ENCODE assay signal across 16 cellular contexts in genomic region chr11:64065141-64065465, GRCh38. TPM values are rescaled to one million over a fixed set of nuclear protein-coding genes. Genes with fewer than 3 reads are reported as not detected.
DNase-seq lines count a peak whose midpoint lies in the region; ATAC-seq and TF ChIP-seq lines count a peak whose summit lies in the region.
"Had no signal": no experiment of that assay in that cellular context is flagged by ENCODE, and none has a peak within 500 bp of the region (broad histone marks: within the 10 kb centered on the region; RNA-seq: fewer than 3 reads in every experiment).

No MANE protein-coding gene starts in this region.

- H3K36me3 ChIP-seq in neural progenitor cell = no peaks in the 10 kb centered on the region
- H3K36me3 ChIP-seq: BLaER1 treated with 17β-estradiol and CSF1 and Interleukin-3, amounts not matched to agents 10 nM and 100 nM had no signal

- DNase-seq in NCI-H2171 treated with DMSO at 0.1 percent for 48 hours (lab: John Stamatoyannopoulos, UW) (peak; percentile 32), NCI-H2171 (lab: John Stamatoyannopoulos, UW) (no peak), neural progenitor cell (ENCODE audit: low spot score) (no peak), lower leg skin (ENCODE audit: low spot score in 2 of 2) (no peak), LoVo (ENCODE audit: low spot score) (no peak)
- no peak for DNase-seq in effector CD4-positive, alpha-beta T cell
- DNase-seq: 8988T; Calu3; CD8-positive, alpha-beta T cell; DMS79 treated with DMSO at 0.1 percent for 48 hours; GF-D8; GOT3; H9 had no signal

- no peak overlapping the region for H3K4me3 ChIP-seq in neural progenitor cell
- H3K4me3 ChIP-seq in lower leg skin (ENCODE audit: low read depth, poor library complexity, severe bottlenecking) = no peak overlapping the region
- H3K4me3 ChIP-seq: BLaER1 treated with 17β-estradiol and CSF1 and Interleukin-3, amounts not matched to agents 10 nM and 100 nM had no signal

- H3K9ac ChIP-seq in neural progenitor cell = no peak overlapping the region
- H3K9ac ChIP-seq: BLaER1 treated with 17β-estradiol and CSF1 and Interleukin-3, amounts not matched to agents 10 nM and 100 nM had no signal

- no peak overlapping the region for H3K4me2 ChIP-seq in neural progenitor cell
- H3K4me2 ChIP-seq: BLaER1 treated with 17β-estradiol and CSF1 and Interleukin-3, amounts not matched to agents 10 nM and 100 nM had no signal

- no peaks in the 10 kb centered on the region for H3K79me2 ChIP-seq in neural progenitor cell (ENCODE audit: low read depth)

- H3K36me3 Mint-ChIP-seq in neural progenitor cell = peaks cover 2% of the 10 kb centered on the region
- H3K36me3 Mint-ChIP-seq: CD8-positive, alpha-beta T cell had no signal

- peaks cover 23% of the 10 kb centered on the region for H4K20me1 ChIP-seq in neural progenitor cell (ENCODE audit: low read depth)

- no peaks in the 10 kb centered on the region for H3K9me3 ChIP-seq in neural progenitor cell (ENCODE audit: low read depth)
- H3K9me3 ChIP-seq: BLaER1 treated with 17β-estradiol and CSF1 and Interleukin-3, amounts not matched to agents 10 nM and 100 nM had no signal

- H3K27ac Mint-ChIP-seq in neural progenitor cell = no peak overlapping the region
- H3K27ac Mint-ChIP-seq: B cell; CD8-positive, alpha-beta T cell had no signal

- H3K27me3 Mint-ChIP-seq in neural progenitor cell (ENCODE audit: insufficient read depth, low read depth) = peaks cover 16% of the 10 kb centered on the region

- intact Hi-C loops in lower leg skin (cut with DNase I; ENCODE audit: low total_unique reads) = no loop called here

- H3K27me3 ChIP-seq in neural progenitor cell = peaks cover 46% of the 10 kb centered on the region

- peak overlapping the region; percentile 24 for H3K4me3 Mint-ChIP-seq in neural progenitor cell
- H3K4me3 Mint-ChIP-seq: B cell; CD8-positive, alpha-beta T cell; H9 had no signal

- TF ChIP-seq CTCF in neural progenitor cell (IDR thresholded peaks at IDR 0.05) (no peak), lower leg skin (IDR thresholded peaks at IDR 0.05) (no peak)

- H3K27ac ChIP-seq in neural progenitor cell = no peak overlapping the region
- H3K27ac ChIP-seq: BLaER1 treated with 17β-estradiol and CSF1 and Interleukin-3, amounts not matched to agents 10 nM and 100 nM had no signal

- TF ChIP-seq POLR2A in lower leg skin (IDR thresholded peaks at IDR 0.05) = no peak

- peaks cover 46% of the 10 kb centered on the region for H3K4me1 Mint-ChIP-seq in neural progenitor cell

- peaks cover 49% of the 10 kb centered on the region for H3K4me1 ChIP-seq in neural progenitor cell

- peak; percentile 51 for ATAC-seq in esophagus mucosa
- ATAC-seq: CD8-positive, alpha-beta T cell had no signal

- H3F3A ChIP-seq in neural progenitor cell (ENCODE audit: low read depth) = peaks cover 37% of the 10 kb centered on the region

- WGBS in lower leg skin, 2 donors = 92 to 93% methylated on average over 11 of the region's 11 CpGs

- no peak overlapping the region for H2AFZ ChIP-seq in neural progenitor cell (replicated peaks)

- no peaks in the 10 kb centered on the region for H3K9me3 Mint-ChIP-seq in neural progenitor cell
- H3K9me3 Mint-ChIP-seq: CD8-positive, alpha-beta T cell; H9 had no signal

RNA-seq across cellular contexts. Expression of gene FLRT1, which starts 29.4 kb away (rescaled TPM):
- total RNA-seq in esophagus mucosa = not detected
- total RNA-seq in neural progenitor cell (ENCODE audit: low replicate concordance) = 0.11 and 0.12 TPM in 2 replicates
- under 1 TPM in 3 of 4 donors, not detected in 1; 0.08 to 0.62 (median 0.15) TPM for total RNA-seq in lower leg skin
- total RNA-seq: B cell; CD8-positive, alpha-beta T cell had no signal
